ENCODE assay signal across 8 cellular contexts in the genomic region with DNA sequence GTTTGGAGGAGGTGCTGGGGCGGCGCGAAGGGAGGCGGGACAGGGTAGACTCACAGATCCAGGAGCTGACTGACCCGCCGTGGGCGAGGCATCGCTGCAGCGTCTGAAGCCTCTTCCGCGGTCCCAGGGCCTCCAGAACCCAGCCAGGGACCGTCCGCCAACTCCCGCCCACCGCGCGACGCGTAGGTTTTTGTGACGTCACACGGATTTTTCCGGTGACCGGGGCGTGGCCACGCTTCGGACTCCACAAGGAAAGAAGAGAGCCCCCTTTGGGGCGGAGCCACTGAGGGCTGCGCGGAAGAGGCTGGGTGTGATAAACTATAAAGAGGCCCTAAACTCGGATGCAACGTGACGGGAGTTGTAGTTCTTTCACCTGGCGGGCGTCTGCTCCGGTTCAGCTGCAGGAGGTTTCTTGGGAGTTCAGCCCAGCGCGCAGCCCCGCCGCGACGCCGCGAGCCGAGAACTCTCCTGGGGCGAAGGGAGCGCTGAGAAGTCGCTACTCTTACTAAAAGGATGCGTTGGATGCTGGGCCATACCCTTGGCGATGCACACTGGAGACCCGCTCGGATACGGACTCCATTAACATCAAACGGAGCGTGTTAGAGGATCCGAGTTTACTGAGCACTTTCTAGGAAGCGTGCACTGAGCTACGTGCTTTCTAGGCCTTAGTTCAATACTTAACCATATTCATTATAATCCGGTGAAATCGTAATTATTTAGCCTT. TPM values are rescaled to one million over a fixed set of nuclear protein-coding genes. Genes with fewer than 3 reads are reported as not detected.
A peak's percentile ranks its signal among the peaks of the same experiment; 100 is the strongest.
DNase-seq lines count a peak whose midpoint lies in the region; TF ChIP-seq lines count a peak whose summit lies in the region.

A gene (minus strand): TSS at position 105 of the 724 bp plus-strand sequence. CDS start 13 bp downstream, at position 92.

- peak within 1 kb of the TSS; percentile 74 for H3K4me3 ChIP-seq in H7 (ENCODE audit: insufficient read depth, low read depth, low read length)
- peak within 1 kb of the TSS; percentile 58 for H3K4me3 ChIP-seq in fibroblast of villous mesenchyme (ENCODE audit: low read depth, low read length)

- DNase-seq in ELR (ENCODE audit: low read depth) (peak; percentile 99), H7 (peak; percentile 96), M059J (ENCODE audit: low read depth) (peak; percentile 99), SHP77 (lab: John Stamatoyannopoulos, UW) (peak; percentile 100), activated gamma-delta T cell treated with Interleukin-2 at 50 U/mL for 16 hours (peak; percentile 98), fibroblast of villous mesenchyme (ENCODE audit: low read depth) (peak; percentile 99), nephron progenitor cell (peak; percentile 99)

- no peaks in the 10 kb centered on the region for H3K27me3 ChIP-seq in H7 (ENCODE audit: control insufficient read depth, insufficient read depth, low read length)

- peaks cover 30% of the 10 kb centered on the region for H3K36me3 Mint-ChIP-seq in nephron progenitor cell (ENCODE audit: low read depth)
- peaks cover 10% of the 10 kb centered on the region for H3K36me3 Mint-ChIP-seq in stimulated activated naive CD8-positive, alpha-beta T cell treated with anti-CD3 and anti-CD28 coated beads, Interleukin-15, Interleukin-2, amounts not matched to agents 100 ng/mL and 50 ng/mL, for 24 hours (ENCODE audit: low read depth)

- H3K36me3 ChIP-seq in H7 (replicated peaks; ENCODE audit: control insufficient read depth, insufficient read depth, low read length) = no peaks in the 10 kb centered on the region

- H3K4me3 Mint-ChIP-seq in nephron progenitor cell = peak within 1 kb of the TSS; percentile 90
- peak within 1 kb of the TSS; percentile 96 for H3K4me3 Mint-ChIP-seq in stimulated activated naive CD8-positive, alpha-beta T cell treated with anti-CD3 and anti-CD28 coated beads, Interleukin-15, Interleukin-2, amounts not matched to agents 100 ng/mL and 50 ng/mL, for 24 hours

- TF ChIP-seq CTCF in fibroblast of villous mesenchyme (IDR thresholded peaks at IDR 0.05; ENCODE audit: insufficient read depth, low read depth, low read length) (peak; percentile 2), nephron progenitor cell (IDR thresholded peaks at IDR 0.05) (no peak)

- peaks cover 29% of the 10 kb centered on the region for H3K9me3 Mint-ChIP-seq in nephron progenitor cell
- peaks cover 5% of the 10 kb centered on the region for H3K9me3 Mint-ChIP-seq in stimulated activated naive CD8-positive, alpha-beta T cell treated with anti-CD3 and anti-CD28 coated beads, Interleukin-15, Interleukin-2, amounts not matched to agents 100 ng/mL and 50 ng/mL, for 24 hours

- H3K4me1 Mint-ChIP-seq in nephron progenitor cell = peaks cover 40% of the 10 kb centered on the region
- H3K4me1 Mint-ChIP-seq in stimulated activated naive CD8-positive, alpha-beta T cell treated with anti-CD3 and anti-CD28 coated beads, Interleukin-15, Interleukin-2, amounts not matched to agents 100 ng/mL and 50 ng/mL, for 24 hours (ENCODE audit: low read depth) = peaks cover 68% of the 10 kb centered on the region

- peaks cover 3% of the 10 kb centered on the region for H3K27me3 Mint-ChIP-seq in nephron progenitor cell (ENCODE audit: low read depth, poor library complexity)
- H3K27me3 Mint-ChIP-seq in stimulated activated naive CD8-positive, alpha-beta T cell treated with anti-CD3 and anti-CD28 coated beads, Interleukin-15, Interleukin-2, amounts not matched to agents 100 ng/mL and 50 ng/mL, for 24 hours = no peaks in the 10 kb centered on the region

- H3K27ac Mint-ChIP-seq in nephron progenitor cell = peak within 1 kb of the TSS; percentile 98
- H3K27ac Mint-ChIP-seq in stimulated activated naive CD8-positive, alpha-beta T cell treated with anti-CD3 and anti-CD28 coated beads, Interleukin-15, Interleukin-2, amounts not matched to agents 100 ng/mL and 50 ng/mL, for 24 hours = peak within 1 kb of the TSS; percentile 96

RNA-seq across cellular contexts. Expression of the gene that starts here (rescaled TPM):
- 19.2 and 23.4 TPM in 2 replicates for total RNA-seq in H7 (2014; rRNA removed; shearing (Covaris generic))
- total RNA-seq in M059J (2014; rRNA removed; shearing (Covaris generic)) = 13.9 and 26.5 TPM in 2 replicates
- 6.8 and 7.3 TPM in 2 replicates for total RNA-seq in fibroblast of villous mesenchyme

Comparison
In these comparisons a context has a peak if more than half of its experiments do, and no peak if none do; other contexts are left out.
1. Peak in every context shown above with its lines: DNase-seq and H3K4me3 ChIP-seq.